Comparison of ENCODE assay signal across 12 cellular contexts in the genomic region with DNA sequence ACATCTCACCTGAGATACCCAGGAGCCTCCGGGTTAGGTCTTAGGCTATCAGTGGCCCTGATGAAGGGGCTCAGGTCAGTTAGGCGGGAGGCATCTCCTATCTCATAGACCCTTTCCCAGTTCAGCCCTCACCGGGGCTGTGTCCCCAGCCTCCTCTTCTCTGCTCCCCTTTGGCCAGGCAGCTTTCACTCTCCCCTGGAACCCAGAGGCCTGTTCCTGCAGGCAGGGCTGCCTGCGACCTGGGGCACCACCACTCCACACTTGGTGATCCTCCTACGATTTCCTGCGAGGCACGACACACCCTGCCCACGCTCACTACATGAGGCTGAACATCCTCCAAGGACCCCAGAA.
"Had no signal": no experiment of that assay in that cellular context is flagged by ENCODE, and none has a peak within 500 bp of the region (broad histone marks: within the 10 kb centered on the region; RNA-seq: fewer than 3 reads in every experiment).

No MANE protein-coding gene starts in this region.

- ATAC-seq: activated naive CD8-positive, alpha-beta T cell treated with anti-CD3 and anti-CD28 coated beads, Interleukin-2, amount 50 U/mL, for 24 hours; esophagus mucosa; sciatic nerve had no signal

- H3K4me1 ChIP-seq: left lung, spleen, testis, upper lobe of right lung had no signal

- DNase-seq: activated CD4-positive, alpha-beta T cell treated with anti-CD3 and anti-CD28 coated beads, Interleukin-2, amount 10 ng/mL, durations not matched to agents 7 days and 5 days; activated naive CD4-positive, alpha-beta T cell treated with anti-CD3 and anti-CD28 coated beads for 36 hours; activated naive CD8-positive, alpha-beta T cell treated with anti-CD3 and anti-CD28 coated beads, Interleukin-2, amount 50 U/mL, for 24 hours; kidney; spleen; stimulated activated CD4-positive, alpha-beta T cell treated with anti-CD3 and anti-CD28 coated beads, Interleukin-1b, Interleukin-23, amount 100 ng/mL, for 48 hours; testis; upper lobe of right lung had no signal

- H3K4me3 ChIP-seq: left lung, spleen, stomach, testis, upper lobe of right lung had no signal

- H3K9me3 ChIP-seq: left lung, spleen, stomach, testis, upper lobe of right lung had no signal

- H3K27me3 ChIP-seq: left lung, spleen, stomach, testis, upper lobe of right lung had no signal

- H3K27ac ChIP-seq: left lung, spleen, stomach, testis, upper lobe of right lung had no signal

- H3K36me3 ChIP-seq: upper lobe of right lung had no signal
